14 cellular contexts compared by ENCODE assay signal in genomic region chr10:120962386-120963052, GRCh38.
"Had no signal": no experiment of that assay in that cellular context is flagged by ENCODE, and none has a peak within 500 bp of the region (broad histone marks: within the 10 kb centered on the region; RNA-seq: fewer than 3 reads in every experiment).

No MANE protein-coding gene starts in this region.

- H3K9me3 Mint-ChIP-seq: endodermal cell, immature natural killer cell had no signal

- H3K27me3 ChIP-seq: brain microvascular endothelial cell, tibial nerve had no signal

- H3K4me3 ChIP-seq: SK-N-MC, tibial nerve had no signal

- DNase-seq: activated CD4-positive, alpha-beta T cell treated with anti-CD3 and anti-CD28 coated beads, Interleukin-2, amount 50 U/mL, for 1 hour; activated CD4-positive, CD25-positive, alpha-beta regulatory T cell; activated naive CD4-positive, alpha-beta T cell treated with anti-CD3 and anti-CD28 coated beads, Interleukin-2, amount 50 U/mL, for 16 hours; brain microvascular endothelial cell; dermis blood vessel endothelial cell; immature natural killer cell; mesenchymal stem cell; stimulated activated CD4-positive, alpha-beta T cell treated with anti-CD3 and anti-CD28 coated beads, Interleukin-1b, Interleukin-23, amount 100 ng/mL, for 48 hours; stimulated activated naive B cell treated with anti-CD40 and anti-IgM and Interleukin-4, amounts not matched to agents 10 μg/mL and 1 μg/mL and 100 μg/mL, for 72 hours; T-helper 1 cell had no signal

- H3K9me3 ChIP-seq: neutrophil, tibial nerve had no signal

- H3K36me3 Mint-ChIP-seq: immature natural killer cell; stimulated activated naive B cell treated with anti-CD40 and anti-IgM and Interleukin-4, amounts not matched to agents 10 μg/mL and 1 μg/mL and 100 μg/mL, for 72 hours had no signal

- H3K36me3 ChIP-seq: brain microvascular endothelial cell, neutrophil, tibial nerve had no signal

- H3K4me3 Mint-ChIP-seq: endodermal cell; immature natural killer cell; stimulated activated naive B cell treated with anti-CD40 and anti-IgM and Interleukin-4, amounts not matched to agents 10 μg/mL and 1 μg/mL and 100 μg/mL, for 72 hours had no signal

- H3K27ac ChIP-seq: brain microvascular endothelial cell, neutrophil, SK-N-MC, tibial nerve had no signal

- H3K4me1 Mint-ChIP-seq: immature natural killer cell; stimulated activated naive B cell treated with anti-CD40 and anti-IgM and Interleukin-4, amounts not matched to agents 10 μg/mL and 1 μg/mL and 100 μg/mL, for 72 hours had no signal

- H3K27ac Mint-ChIP-seq: endodermal cell; immature natural killer cell; stimulated activated naive B cell treated with anti-CD40 and anti-IgM and Interleukin-4, amounts not matched to agents 10 μg/mL and 1 μg/mL and 100 μg/mL, for 72 hours had no signal
